Comparison of ENCODE assay signal across 1 cellular context in genomic region chr12:53195516-53196420, GRCh38.
TF ChIP-seq lines count a peak whose summit lies in the region.

No MANE protein-coding gene starts in this region.

TF ChIP-seq in HCT116, 20 proteins besides CTCF, POLR2A, EP300 and RAD21:
- no peak for TF ChIP-seq EGR1 (IDR thresholded peaks at IDR 0.05; ENCODE audit: low read depth)
- TF ChIP-seq EZH2phosphoT487 (IDR thresholded peaks at IDR 0.05; ENCODE audit: borderline replicate concordance), result no peak
- no peak for TF ChIP-seq SIN3A (IDR thresholded peaks at IDR 0.05; ENCODE audit: low read depth)
- TF ChIP-seq ZNF274 (IDR thresholded peaks at IDR 0.05; ENCODE audit: low read depth, low read length), result no peak
- no peak for TF ChIP-seq ZFX (IDR thresholded peaks at IDR 0.05)
- TF ChIP-seq ATF3 (IDR thresholded peaks at IDR 0.05), result no peak
- no peak for TF ChIP-seq CEBPB (IDR thresholded peaks at IDR 0.05; ENCODE audit: low read depth)
- no peak for TF ChIP-seq SP1 (IDR thresholded peaks at IDR 0.05; ENCODE audit: low read depth)
- TF ChIP-seq REST (IDR thresholded peaks at IDR 0.05; ENCODE audit: low read depth), result no peak
- TF ChIP-seq SRF (IDR thresholded peaks at IDR 0.05; ENCODE audit: low read depth), result no peak
- TF ChIP-seq JUND (IDR thresholded peaks at IDR 0.05), result no peak
- TF ChIP-seq MAX (IDR thresholded peaks at IDR 0.05), result no peak
- TF ChIP-seq POLR2AphosphoS5 (IDR thresholded peaks at IDR 0.05; ENCODE audit: low read depth, low read length), result no peak
- TF ChIP-seq TCF7L2 (IDR thresholded peaks at IDR 0.05; ENCODE audit: borderline replicate concordance, extremely low read depth, insufficient read depth, insufficient read length), result no peak
TF ChIP-seq in HCT116: peak in this region for 0.
